16 cellular contexts compared by ENCODE assay signal in genomic region chr19:38912600-38913514, GRCh38. TPM values are rescaled to one million over a fixed set of nuclear protein-coding genes. Genes with fewer than 3 reads are reported as not detected.
DNase-seq lines count a peak whose midpoint lies in the region; ATAC-seq and TF ChIP-seq lines count a peak whose summit lies in the region.
"Had no signal": no experiment of that assay in that cellular context is flagged by ENCODE, and none has a peak within 500 bp of the region (broad histone marks: within the 10 kb centered on the region; RNA-seq: fewer than 3 reads in every experiment).

No MANE protein-coding gene starts in this region.

- 82 to 84% methylated on average over 12 of the region's 12 CpGs for WGBS in heart right ventricle, 2 donors

- no peak overlapping the region for H3K4me3 ChIP-seq in heart right ventricle
- no peak overlapping the region for H3K4me3 ChIP-seq in NB4 (ENCODE audit: low read depth, low read length)
- no peak overlapping the region for H3K4me3 ChIP-seq in choroid plexus epithelial cell (ENCODE audit: low read depth, low read length)
- no peak overlapping the region for H3K4me3 ChIP-seq in upper lobe of right lung
- H3K4me3 ChIP-seq in effector memory CD4-positive, alpha-beta T cell (ENCODE audit: insufficient read depth, low read depth, low read length, poor library complexity, severe bottlenecking), result no peak overlapping the region
- H3K4me3 ChIP-seq: left ventricle myocardium inferior had no signal

- no peaks in the 10 kb centered on the region for H3K9me3 ChIP-seq in heart right ventricle
- no peaks in the 10 kb centered on the region for H3K9me3 ChIP-seq in upper lobe of right lung
- no peaks in the 10 kb centered on the region for H3K9me3 ChIP-seq in effector memory CD4-positive, alpha-beta T cell (ENCODE audit: control insufficient read depth, low read length)
- H3K9me3 ChIP-seq: left ventricle myocardium inferior had no signal

- H3K4me1 ChIP-seq in heart right ventricle, result no peaks in the 10 kb centered on the region
- no peaks in the 10 kb centered on the region for H3K4me1 ChIP-seq in upper lobe of right lung
- H3K4me1 ChIP-seq in effector memory CD4-positive, alpha-beta T cell (ENCODE audit: control insufficient read depth, insufficient read depth, low read length, poor library complexity, severe bottlenecking), result no peaks in the 10 kb centered on the region
- H3K4me1 ChIP-seq: left ventricle myocardium inferior had no signal

- DNase-seq in Right ventricle myocardium superior (peak; percentile 23), heart right ventricle (no peak), NB4 (ENCODE audit: low read depth) (peak; percentile 25), choroid plexus epithelial cell (ENCODE audit: low read depth) (peak; percentile 7), upper lobe of right lung (no peak), DMS153 (lab: John Stamatoyannopoulos, UW) (no peak)
- no peak for DNase-seq in effector memory CD4-positive, alpha-beta T cell
- DNase-seq: amygdala; hippocampal formation; left ventricle myocardium inferior; naive thymus-derived CD4-positive, alpha-beta T cell; NCI-H146; NCI-H446 treated with DMSO at 0.1 percent for 48 hours; trophoblast cell had no signal

- H3K27ac ChIP-seq in heart right ventricle (no peak overlapping the region), upper lobe of right lung (no peak overlapping the region)
- H3K27ac ChIP-seq in effector memory CD4-positive, alpha-beta T cell (ENCODE audit: insufficient read depth, low read length, poor library complexity, severe bottlenecking), result no peak overlapping the region
- H3K27ac ChIP-seq: left ventricle myocardium inferior had no signal

- peaks cover 0 to 16% (median 0%) of the 10 kb centered on the region in 9 donors for H3K36me3 ChIP-seq in heart right ventricle
- peaks cover 3% of the 10 kb centered on the region for H3K36me3 ChIP-seq in upper lobe of right lung
- H3K36me3 ChIP-seq in effector memory CD4-positive, alpha-beta T cell (ENCODE audit: control insufficient read depth, insufficient read depth, low read length), result peaks cover 2% of the 10 kb centered on the region

- no peak for ATAC-seq in Right ventricle myocardium superior (ENCODE audit: poor library complexity)
- ATAC-seq in heart right ventricle, result no peak
- peak; percentile 70 for ATAC-seq in upper lobe of right lung
- no peak for ATAC-seq in GM21717 (IDR thresholded peaks at IDR 0.05; ENCODE audit: unreplicated experiment)
- ATAC-seq: naive thymus-derived CD4-positive, alpha-beta T cell had no signal

- TF ChIP-seq CTCF in heart right ventricle (IDR thresholded peaks at IDR 0.05) (no peak), NB4 (IDR thresholded peaks at IDR 0.05; ENCODE audit: low read depth, low read length) (no peak), choroid plexus epithelial cell (conservative IDR thresholded peaks at IDR 0.05; ENCODE audit: low read depth, low read length) (no peak), upper lobe of right lung (IDR thresholded peaks at IDR 0.05) (no peak)

- TF ChIP-seq POLR2A in NB4 (IDR thresholded peaks at IDR 0.05; ENCODE audit: extremely low read depth, insufficient read length), result no peak

- intact Hi-C loops in Right ventricle myocardium superior (cut with DNase I), result no loop called here
- intact Hi-C loops in heart right ventricle (cut with DNase I), result no loop called here
- intact Hi-C loops in upper lobe of right lung (cut with DNase I), result no loop called here

- H3K27me3 ChIP-seq in heart right ventricle (peaks cover 0 to 22% (median 14%) of the 10 kb centered on the region in 7 donors), upper lobe of right lung (no peaks in the 10 kb centered on the region)
- no peaks in the 10 kb centered on the region for H3K27me3 ChIP-seq in effector memory CD4-positive, alpha-beta T cell (replicated peaks; ENCODE audit: control insufficient read depth, insufficient read depth, low read length, poor library complexity, severe bottlenecking)

RNA-seq across cellular contexts. Expression of gene CCER2, which starts 0.9 kb away (rescaled TPM):
- not detected for total RNA-seq in Right ventricle myocardium superior
- under 1 TPM in 5 of 10 donors, not detected in 5; 0.25 to 0.93 (median 0.38) TPM for total RNA-seq in heart right ventricle
- polyA plus RNA-seq in heart right ventricle, result under 1 TPM; 0.13 to 0.37 TPM
- 0.67 TPM for total RNA-seq in upper lobe of right lung
- total RNA-seq: Daoy, left ventricle myocardium inferior had no signal
- polyA plus RNA-seq: naive thymus-derived CD4-positive, alpha-beta T cell had no signal

RNA-seq across cellular contexts. Expression of gene NFKBIB, which starts 13.1 kb away (rescaled TPM):
- total RNA-seq in Right ventricle myocardium superior (14.5 TPM), heart right ventricle (10 to 100 TPM; 16.1 to 26.6 (median 21.6) TPM), upper lobe of right lung (25.5 TPM)
- 10 to 100 TPM; 31.5 to 79.8 TPM for polyA plus RNA-seq in heart right ventricle

RNA-seq across cellular contexts. Expression of gene SIRT2, which starts 13.4 kb away (rescaled TPM):
- total RNA-seq in Right ventricle myocardium superior (96.2 TPM), heart right ventricle (100 to 1,000 TPM in 1 of 10 donors, 10 to 100 TPM in 9; 51.7 to 103 (median 72.6) TPM), upper lobe of right lung (59.2 TPM)
- 10 to 100 TPM; 46.3 to 86.0 TPM for polyA plus RNA-seq in heart right ventricle

RNA-seq across cellular contexts. Expression of gene SARS2, which starts 17.7 kb away (rescaled TPM):
- total RNA-seq in Right ventricle myocardium superior (14.5 TPM), heart right ventricle (10 to 100 TPM; 14.7 to 21.9 (median 18.9) TPM), upper lobe of right lung (21.6 TPM)
- polyA plus RNA-seq in heart right ventricle, result 10 to 100 TPM; 10.4 to 51.9 TPM

RNA-seq across cellular contexts. Expression of gene MRPS12, which starts 17.9 kb away (rescaled TPM):
- total RNA-seq in Right ventricle myocardium superior (74.3 TPM), heart right ventricle (10 to 100 TPM; 41.8 to 78.7 (median 54.1) TPM), upper lobe of right lung (28.8 TPM)
- 100 to 1,000 TPM in 1 of 2 donors, 10 to 100 TPM in 1; 39.7 to 122 TPM for polyA plus RNA-seq in heart right ventricle

Comparison
In these comparisons a context has a peak if more than half of its experiments do, and no peak if none do; other contexts are left out.
1. DNase-seq: peak in Right ventricle myocardium superior (single experiment), NB4 (single experiment) and choroid plexus epithelial cell (single experiment); none in heart right ventricle (0 of 2), upper lobe of right lung (single experiment), effector memory CD4-positive, alpha-beta T cell (0 of 3) and DMS153 (single experiment).